Comparison of ENCODE assay signal across 15 cellular contexts in the genomic region with DNA sequence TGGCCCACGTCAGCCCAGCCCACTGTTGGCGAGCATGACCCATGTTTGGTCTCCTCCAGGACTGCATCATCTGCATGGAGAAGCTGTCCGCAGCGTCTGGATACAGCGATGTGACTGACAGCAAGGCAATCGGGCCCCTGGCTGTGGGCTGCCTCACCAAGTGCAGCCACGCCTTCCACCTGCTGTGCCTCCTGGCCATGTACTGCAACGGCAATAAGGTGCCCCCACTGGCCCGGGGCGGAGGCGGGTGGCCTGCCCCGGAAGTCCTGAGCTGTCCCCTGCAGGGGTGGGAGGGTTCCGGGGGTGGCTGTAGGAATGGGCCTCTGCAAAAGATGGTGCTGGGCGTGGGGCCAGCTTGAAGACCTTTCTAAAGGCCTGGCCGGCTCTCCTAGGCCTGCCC. TPM values are rescaled to one million over a fixed set of nuclear protein-coding genes. Genes with fewer than 3 reads are reported as not detected.
"Had no signal": no experiment of that assay in that cellular context is flagged by ENCODE, and none has a peak within 500 bp of the region (broad histone marks: within the 10 kb centered on the region; RNA-seq: fewer than 3 reads in every experiment).

No MANE protein-coding gene starts in this region.

RNA-seq across cellular contexts. Expression of a gene that starts 30.1 kb away (rescaled TPM):
- total RNA-seq: activated CD4-positive, alpha-beta memory T cell treated with anti-CD3 and anti-CD28 coated beads for 36 hours; activated T-helper 2 cell treated with anti-CD3 and anti-CD28 coated beads, Interferon-gamma antibody, Interleukin-2, Interleukin-4, amounts not matched to agents 10 μg/mL and 5 μg/mL and 100 μg/mL, durations not matched to agents 14 hours and 24 hours and 36 hours; esophagus squamous epithelium; glomerular endothelial cell; heart right ventricle; left cardiac atrium; lower leg skin; naive thymus-derived CD8-positive, alpha-beta T cell; neural crest cell; occipital lobe; skeletal muscle tissue; T-helper 1 cell treated with Interleukin-12 subunit alpha and Interleukin-12 subunit beta and Interleukin-4 antibody, amounts not matched to agents 30 ng/mL and 1 ng/mL, for 36 hours; testis; transverse colon; vagina had no signal
- polyA plus RNA-seq: heart right ventricle; naive thymus-derived CD8-positive, alpha-beta T cell had no signal
